ENCODE assay signal across 1 cellular context in the genomic region with DNA sequence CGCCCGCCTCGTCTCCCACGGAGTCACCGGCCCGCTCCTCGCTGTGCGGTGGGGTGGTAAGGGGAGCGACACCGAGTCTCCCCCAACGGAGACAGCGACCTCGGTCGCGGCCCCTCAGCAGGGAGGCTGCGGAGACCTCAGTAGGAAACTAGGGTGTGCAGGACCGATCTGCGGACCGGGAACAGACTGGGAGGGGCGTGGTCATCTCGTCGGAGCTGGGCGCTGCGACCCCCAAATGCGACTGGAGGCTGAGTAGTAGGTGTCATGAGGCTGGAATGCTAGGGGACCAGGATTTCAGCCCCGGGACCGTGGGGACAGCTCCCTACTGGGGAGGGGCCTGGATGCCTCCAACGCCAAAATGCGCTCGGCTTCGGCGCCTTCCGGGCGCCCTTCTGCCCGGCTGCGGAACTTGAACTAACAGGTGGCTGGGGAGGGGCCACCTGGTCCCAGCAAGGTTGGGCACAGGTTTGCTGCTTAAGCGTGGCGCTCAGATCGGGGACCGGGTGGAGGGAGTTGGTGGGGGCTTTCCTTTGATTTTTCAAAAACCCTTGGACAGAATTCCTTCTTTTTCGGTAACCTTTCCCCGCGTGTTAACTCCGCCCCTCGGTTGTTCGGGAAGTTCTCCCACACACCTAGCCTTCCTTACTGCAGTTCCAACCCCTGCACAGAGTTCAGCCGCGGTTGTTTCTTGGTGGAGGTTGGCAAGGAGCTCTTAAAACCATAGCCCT.
TF ChIP-seq lines count a peak whose summit lies in the region.

No MANE protein-coding gene starts in this region.

TF ChIP-seq in HepG2, 621 proteins besides CTCF, POLR2A, EP300 and RAD21:
- TF ChIP-seq ZNF768 (CRISPR knock-in tag; IDR thresholded peaks at IDR 0.05) (peak; percentile 17; the same call in 1 of the 2 replicates), AHR (CRISPR knock-in tag; IDR thresholded peaks at IDR 0.05) (no peak)
TF ChIP-seq in HepG2: peak in this region for 1.
